8 cellular contexts compared by ENCODE assay signal in the genomic region with DNA sequence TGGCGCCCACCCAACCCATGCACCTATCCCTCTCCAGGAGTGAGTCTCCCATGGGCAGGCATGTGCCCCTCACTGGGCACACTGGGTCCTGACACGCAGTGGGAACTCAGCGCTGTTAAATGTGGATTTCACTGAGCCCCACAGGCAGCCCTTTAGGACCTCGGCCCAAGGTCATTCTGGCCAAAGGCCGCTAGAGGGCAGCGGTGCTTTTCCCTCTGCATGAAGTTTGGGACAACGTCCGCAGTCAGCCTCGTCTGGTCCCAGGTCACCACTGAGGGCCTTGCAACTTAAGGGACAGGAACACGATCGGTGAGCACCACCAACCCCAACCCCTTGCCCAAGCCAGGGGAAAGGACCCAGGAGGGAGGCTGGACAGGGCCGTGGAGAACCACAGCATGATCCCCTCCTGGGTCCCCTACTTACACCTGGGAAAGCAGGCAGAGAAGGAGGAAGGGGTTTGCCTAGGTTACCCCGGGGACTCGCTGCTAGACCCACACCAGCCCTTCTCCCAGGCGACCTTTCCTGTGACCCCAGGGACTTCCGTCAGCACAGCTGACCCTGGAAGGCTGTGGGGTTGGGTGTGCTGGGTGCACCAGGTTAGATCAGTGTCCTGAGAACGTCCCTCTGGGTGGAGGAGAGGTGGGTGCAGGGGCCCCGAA. TPM values are rescaled to one million over a fixed set of nuclear protein-coding genes. Genes with fewer than 3 reads are reported as not detected.
DNase-seq lines count a peak whose midpoint lies in the region; ATAC-seq, FAIRE-seq and TF ChIP-seq lines count a peak whose summit lies in the region.

No MANE protein-coding gene starts in this region.

- 11 to 12% methylated on average over 18 of the region's 18 CpGs for WGBS in pancreas, 2 donors

- H3K4me1 ChIP-seq in NT2/D1 (ENCODE audit: insufficient read depth, insufficient read length) (peaks cover 17% of the 10 kb centered on the region), pancreas (peaks cover 0 to 4% (median 0%) of the 10 kb centered on the region in 3 donors)

- TF ChIP-seq CTCF in 22Rv1 (IDR thresholded peaks at IDR 0.05): peak; percentile 93
- peak; percentile 96 for TF ChIP-seq CTCF in GM06990 (IDR thresholded peaks at IDR 0.05; ENCODE audit: insufficient read depth, low read length, poor library complexity, severe bottlenecking)
- TF ChIP-seq CTCF in pancreas (IDR thresholded peaks at IDR 0.05): peak; percentile 84 to 88 (median 88)

- H3K27me3 ChIP-seq in GM06990 (replicated peaks; ENCODE audit: control insufficient read depth, insufficient read depth, low read length): no peaks in the 10 kb centered on the region; the same call in 1 of the 2 replicates
- H3K27me3 ChIP-seq in NT2/D1 (ENCODE audit: insufficient read depth, insufficient read length): no peaks in the 10 kb centered on the region
- no peaks in the 10 kb centered on the region for H3K27me3 ChIP-seq in pancreas

- ATAC-seq in HG03103 (IDR thresholded peaks at IDR 0.05; ENCODE audit: low read depth, unreplicated experiment) (peak; percentile 68), Right ventricle myocardium superior (ENCODE audit: poor library complexity) (peak; percentile 78), pancreas (peak; percentile 77 to 90 (median 88)), HG03565 (IDR thresholded peaks at IDR 0.05; ENCODE audit: unreplicated experiment) (no peak)

- H3K9me3 ChIP-seq in NT2/D1 (ENCODE audit: insufficient read depth, low read length) (no peaks in the 10 kb centered on the region), pancreas (no peaks in the 10 kb centered on the region)

- no peak overlapping the region for H3K4me3 ChIP-seq in GM06990 (replicated peaks; ENCODE audit: low read depth, low read length)
- H3K4me3 ChIP-seq in NT2/D1 (ENCODE audit: insufficient read length, low read depth): no peak overlapping the region
- no peak overlapping the region for H3K4me3 ChIP-seq in pancreas

- no peaks in the 10 kb centered on the region for H3K36me3 ChIP-seq in GM06990 (ENCODE audit: control insufficient read depth, insufficient read depth, low read length)
- no peaks in the 10 kb centered on the region for H3K36me3 ChIP-seq in NT2/D1 (ENCODE audit: insufficient read depth, insufficient read length, low read length)
- H3K36me3 ChIP-seq in pancreas: no peaks in the 10 kb centered on the region

- H3K9ac ChIP-seq in NT2/D1 (ENCODE audit: insufficient read length, low read depth): peak overlapping the region; percentile 34

- no peak for FAIRE-seq in pancreas (lab: Jason Lieb, UNC)

- H3K27ac ChIP-seq in 22Rv1 (no peak overlapping the region), pancreas (no peak overlapping the region)

- DNase-seq in GM06990 (ENCODE audit: extremely low read depth, insufficient read length) (peak; percentile 30), NT2/D1 (ENCODE audit: low read depth, low spot score) (peak; percentile 79), Right ventricle myocardium superior (peak; percentile 85), pancreas (peak; percentile 40 to 87 (median 74))
- DNase-seq in activated naive CD4-positive, alpha-beta T cell treated with Interleukin-2 at 50 U/mL for 16 hours: peak; percentile 29

- intact Hi-C loops in Right ventricle myocardium superior (cut with DNase I) (loop anchor here (10.0 kb wide), 1 partner anchor 150 kb away; no protein-coding TSS in a partner anchor), pancreas (cut with DNase I) (no loop called here)

RNA-seq across cellular contexts. Expression of a gene that starts 24.0 kb away (rescaled TPM):
- total RNA-seq in Right ventricle myocardium superior (not detected), pancreas (under 1 TPM; 0.19 to 0.70 (median 0.46) TPM)
- polyA plus RNA-seq in pancreas: under 1 TPM; 0.23 to 0.35 TPM

RNA-seq across cellular contexts. Expression of a gene that starts 56.0 kb away (rescaled TPM):
- 1.0 TPM for total RNA-seq in Right ventricle myocardium superior
- total RNA-seq in pancreas: 1 to 10 TPM in 5 of 6 donors, under 1 TPM in 1; 0.55 to 2.4 (median 1.4) TPM
- polyA plus RNA-seq in pancreas: 1 to 10 TPM; 1.8 to 6.6 TPM

Comparison
In these comparisons a context has a peak if more than half of its experiments do, and no peak if none do; other contexts are left out.
1. DNase-seq: peak in every context shown above with its lines; median percentile 85 in Right ventricle myocardium superior; 79 in NT2/D1; 74 in pancreas; 30 in GM06990; 29 in activated naive CD4-positive, alpha-beta T cell treated with Interleukin-2 at 50 U/mL for 16 hours.